Comparison of ENCODE assay signal across 11 cellular contexts in the genomic region with DNA sequence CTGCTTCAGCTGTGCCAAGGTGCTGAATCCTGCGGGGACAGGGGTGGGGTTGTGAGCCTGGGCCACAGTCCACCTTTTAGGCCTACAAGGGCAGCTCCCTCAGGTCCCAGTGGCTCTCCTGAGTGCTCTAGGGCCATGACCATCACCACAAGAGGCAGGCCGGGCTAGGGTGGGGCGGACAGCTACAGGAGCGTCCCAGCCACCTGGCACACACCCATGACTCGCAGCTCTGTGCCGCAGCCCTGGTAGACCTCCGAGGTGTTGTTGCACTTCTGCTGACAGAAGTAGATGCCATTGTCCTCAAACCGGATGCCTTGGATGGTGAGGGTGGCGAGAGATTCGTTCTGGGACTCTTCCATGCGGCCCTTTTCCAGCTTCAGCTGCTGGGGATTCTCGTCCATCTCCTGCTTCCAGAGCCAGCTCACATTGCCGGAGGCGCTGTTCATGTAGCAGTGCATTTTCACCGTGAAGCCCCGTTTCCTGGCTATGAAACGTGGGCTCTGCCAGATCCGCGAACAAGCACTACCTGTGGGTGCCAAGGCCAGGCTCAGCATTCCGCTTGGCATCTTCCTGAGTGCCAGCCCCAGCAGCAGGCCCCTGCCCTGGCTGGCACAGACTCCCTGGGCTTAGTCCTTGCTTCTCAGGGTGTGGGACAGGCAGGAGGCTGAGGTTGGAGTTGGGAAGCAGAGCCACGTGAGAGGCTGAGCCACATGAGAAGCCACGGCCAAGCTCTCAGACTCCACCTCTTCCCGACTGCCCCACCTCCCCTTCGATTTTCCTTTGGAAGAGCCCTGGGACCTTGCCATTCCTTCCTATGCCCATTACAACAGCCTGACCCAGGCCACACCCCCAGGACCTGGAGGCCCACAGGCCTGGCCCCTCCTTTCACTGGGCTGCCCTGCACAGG. TPM values are rescaled to one million over a fixed set of nuclear protein-coding genes. Genes with fewer than 3 reads are reported as not detected.
A peak's percentile ranks its signal among the peaks of the same experiment; 100 is the strongest.
DNase-seq lines count a peak whose midpoint lies in the region; ATAC-seq and TF ChIP-seq lines count a peak whose summit lies in the region.
"Had no signal": no experiment of that assay in that cellular context is flagged by ENCODE, and none has a peak within 500 bp of the region (broad histone marks: within the 10 kb centered on the region; RNA-seq: fewer than 3 reads in every experiment).

No MANE protein-coding gene starts in this region.

- H3K36me3 ChIP-seq in right atrium auricular region (no peaks in the 10 kb centered on the region), BE2C (no peaks in the 10 kb centered on the region)

- H3K9me3 Mint-ChIP-seq in activated CD4-positive, alpha-beta T cell treated with anti-CD3 and anti-CD28 coated beads, Interleukin-2, amount 10 ng/mL, durations not matched to agents 24 days and 14 days = no peaks in the 10 kb centered on the region
- no peaks in the 10 kb centered on the region for H3K9me3 Mint-ChIP-seq in stimulated activated naive B cell treated with anti-CD40 and anti-IgM and Interleukin-4, amounts not matched to agents 10 μg/mL and 1 μg/mL and 100 μg/mL, for 72 hours

- H3K4me3 Mint-ChIP-seq in activated CD4-positive, alpha-beta T cell treated with anti-CD3 and anti-CD28 coated beads, Interleukin-2, amount 10 ng/mL, durations not matched to agents 24 days and 14 days = peak overlapping the region; percentile 98
- H3K4me3 Mint-ChIP-seq in T-helper 17 cell = peak overlapping the region; percentile 96
- H3K4me3 Mint-ChIP-seq in stimulated activated naive B cell treated with anti-CD40 and anti-IgM and Interleukin-4, amounts not matched to agents 10 μg/mL and 1 μg/mL and 100 μg/mL, for 72 hours = peak overlapping the region; percentile 99

- H3K27ac ChIP-seq in right atrium auricular region = peak overlapping the region; percentile 32 to 71

- intact Hi-C loops in activated CD4-positive, alpha-beta T cell treated with anti-CD3 and anti-CD28 coated beads, Interleukin-2, amount 10 ng/mL, durations not matched to agents 24 days and 14 days (cut with micrococcal nuclease) = loop anchor here (5.0 kb wide), 1 partner anchor 57 kb away; no protein-coding TSS in a partner anchor

- no peak overlapping the region for H3K4me3 ChIP-seq in right atrium auricular region
- H3K4me3 ChIP-seq in BE2C (ENCODE audit: low read depth, low read length) = no peak overlapping the region

- H3K27me3 Mint-ChIP-seq in activated CD4-positive, alpha-beta T cell treated with anti-CD3 and anti-CD28 coated beads, Interleukin-2, amount 10 ng/mL, durations not matched to agents 24 days and 14 days = no peaks in the 10 kb centered on the region
- H3K27me3 Mint-ChIP-seq in T-helper 17 cell = no peaks in the 10 kb centered on the region
- no peaks in the 10 kb centered on the region for H3K27me3 Mint-ChIP-seq in stimulated activated naive B cell treated with anti-CD40 and anti-IgM and Interleukin-4, amounts not matched to agents 10 μg/mL and 1 μg/mL and 100 μg/mL, for 72 hours

- peaks cover 18% of the 10 kb centered on the region for H3K4me1 Mint-ChIP-seq in activated CD4-positive, alpha-beta T cell treated with anti-CD3 and anti-CD28 coated beads, Interleukin-2, amount 10 ng/mL, durations not matched to agents 24 days and 14 days
- peaks cover 18% of the 10 kb centered on the region for H3K4me1 Mint-ChIP-seq in T-helper 17 cell
- H3K4me1 Mint-ChIP-seq in stimulated activated naive B cell treated with anti-CD40 and anti-IgM and Interleukin-4, amounts not matched to agents 10 μg/mL and 1 μg/mL and 100 μg/mL, for 72 hours = peaks cover 61 to 86% of the 10 kb centered on the region in 2 donors

- peaks cover 7% of the 10 kb centered on the region for H3K36me3 Mint-ChIP-seq in activated CD4-positive, alpha-beta T cell treated with anti-CD3 and anti-CD28 coated beads, Interleukin-2, amount 10 ng/mL, durations not matched to agents 24 days and 14 days (ENCODE audit: low read depth)
- no peaks in the 10 kb centered on the region for H3K36me3 Mint-ChIP-seq in T-helper 17 cell (ENCODE audit: low read depth)
- peaks cover 43 to 45% of the 10 kb centered on the region in 2 donors for H3K36me3 Mint-ChIP-seq in stimulated activated naive B cell treated with anti-CD40 and anti-IgM and Interleukin-4, amounts not matched to agents 10 μg/mL and 1 μg/mL and 100 μg/mL, for 72 hours

- DNase-seq in activated CD4-positive, alpha-beta T cell treated with anti-CD3 and anti-CD28 coated beads, Interleukin-2, amount 10 ng/mL, durations not matched to agents 24 days and 14 days = no peak
- no peak for DNase-seq in activated CD4-positive, alpha-beta T cell treated with anti-CD3 and anti-CD28 coated beads for 4 hours
- DNase-seq in T-helper 17 cell (no peak), right atrium auricular region (ENCODE audit: low spot score) (no peak), BE2C (no peak), SHP77 (lab: John Stamatoyannopoulos, UW) (no peak)
- no peak for DNase-seq in stimulated activated naive B cell treated with anti-CD40 and anti-IgM and Interleukin-4, amounts not matched to agents 10 μg/mL and 1 μg/mL and 100 μg/mL, for 72 hours
- no peak for DNase-seq in stimulated activated CD4-positive, alpha-beta T cell treated with anti-CD3 and anti-CD28 coated beads, Interleukin-12 subunit alpha, Interleukin-12 subunit beta, amount 100 ng/mL, for 4 hours
- DNase-seq: activated CD8-positive, alpha-beta memory T cell treated with anti-CD3 and anti-CD28 coated beads for 24 hours had no signal

- H3K9me3 ChIP-seq in T-helper 17 cell (ENCODE audit: control insufficient read depth, low read length, poor library complexity, severe bottlenecking) = no peaks in the 10 kb centered on the region
- no peaks in the 10 kb centered on the region for H3K9me3 ChIP-seq in right atrium auricular region
- H3K9me3 ChIP-seq in BE2C = no peaks in the 10 kb centered on the region

- H3K27me3 ChIP-seq in right atrium auricular region (no peaks in the 10 kb centered on the region), BE2C (no peaks in the 10 kb centered on the region)

- no peak for TF ChIP-seq CTCF in right atrium auricular region (IDR thresholded peaks at IDR 0.05)
- TF ChIP-seq CTCF in BE2C (IDR thresholded peaks at IDR 0.05; ENCODE audit: low read depth, low read length) = no peak

- H3K4me1 ChIP-seq in right atrium auricular region (peaks cover 0 to 20% of the 10 kb centered on the region in 2 donors), BE2C (no peaks in the 10 kb centered on the region)

- ATAC-seq in T-helper 17 cell = no peak
- no peak for ATAC-seq in stimulated activated naive B cell treated with anti-CD40 and anti-IgM and Interleukin-4, amounts not matched to agents 10 μg/mL and 1 μg/mL and 100 μg/mL, for 72 hours (replicated peaks)

- H3K27ac Mint-ChIP-seq in activated CD4-positive, alpha-beta T cell treated with anti-CD3 and anti-CD28 coated beads, Interleukin-2, amount 10 ng/mL, durations not matched to agents 24 days and 14 days = no peak overlapping the region
- H3K27ac Mint-ChIP-seq in T-helper 17 cell = peak overlapping the region; percentile 87
- H3K27ac Mint-ChIP-seq in stimulated activated naive B cell treated with anti-CD40 and anti-IgM and Interleukin-4, amounts not matched to agents 10 μg/mL and 1 μg/mL and 100 μg/mL, for 72 hours = peak overlapping the region; percentile 81

RNA-seq across cellular contexts. Expression of gene CD79B, which starts 2.0 kb away (rescaled TPM):
- 24.4 and 29.2 TPM in 2 replicates for total RNA-seq in activated CD4-positive, alpha-beta T cell treated with anti-CD3 and anti-CD28 coated beads, Interleukin-2, amount 10 ng/mL, durations not matched to agents 24 days and 14 days
- total RNA-seq in T-helper 17 cell = 10 to 100 TPM; 19.5 to 31.1 TPM
- total RNA-seq in right atrium auricular region = 1 to 10 TPM; 2.2 to 7.3 TPM
- polyA plus RNA-seq in BE2C (2012; ENCODE audit: insufficient read depth, insufficient read length, low read depth) = 1.6 TPM
- total RNA-seq: epithelial cell of proximal tubule had no signal

RNA-seq across cellular contexts. Expression of gene GH1, which starts 11.5 kb away (rescaled TPM):
- not detected in 2 replicates for total RNA-seq in activated CD4-positive, alpha-beta T cell treated with anti-CD3 and anti-CD28 coated beads, Interleukin-2, amount 10 ng/mL, durations not matched to agents 24 days and 14 days
- total RNA-seq in T-helper 17 cell (not detected), right atrium auricular region (not detected)
- not detected for polyA plus RNA-seq in BE2C (2012; ENCODE audit: insufficient read depth, insufficient read length, low read depth)
- total RNA-seq: epithelial cell of proximal tubule, pulmonary artery endothelial cell had no signal

RNA-seq across cellular contexts. Expression of gene CSHL1, which starts 19.1 kb away (rescaled TPM):
- total RNA-seq in activated CD4-positive, alpha-beta T cell treated with anti-CD3 and anti-CD28 coated beads, Interleukin-2, amount 10 ng/mL, durations not matched to agents 24 days and 14 days = not detected in 2 replicates
- total RNA-seq in T-helper 17 cell (not detected), right atrium auricular region (not detected)
- polyA plus RNA-seq in BE2C (2012; ENCODE audit: insufficient read depth, insufficient read length, low read depth) = not detected
- total RNA-seq: epithelial cell of proximal tubule, pulmonary artery endothelial cell had no signal

RNA-seq across cellular contexts. Expression of gene CSH1, which starts 33.7 kb away (rescaled TPM):
- total RNA-seq in activated CD4-positive, alpha-beta T cell treated with anti-CD3 and anti-CD28 coated beads, Interleukin-2, amount 10 ng/mL, durations not matched to agents 24 days and 14 days = not detected in 2 replicates
- total RNA-seq in T-helper 17 cell (10 to 100 TPM in 1 of 2 donors, 1 to 10 TPM in 1; 9.9 to 11.3 TPM), right atrium auricular region (not detected)
- not detected for polyA plus RNA-seq in BE2C (2012; ENCODE audit: insufficient read depth, insufficient read length, low read depth)
- total RNA-seq: epithelial cell of proximal tubule, pulmonary artery endothelial cell had no signal

RNA-seq across cellular contexts. Expression of gene SCN4A, which starts 42.6 kb away (rescaled TPM):
- 0.05 and 0.40 TPM in 2 replicates for total RNA-seq in activated CD4-positive, alpha-beta T cell treated with anti-CD3 and anti-CD28 coated beads, Interleukin-2, amount 10 ng/mL, durations not matched to agents 24 days and 14 days
- under 1 TPM; 0.02 to 0.16 TPM for total RNA-seq in T-helper 17 cell
- 1 to 10 TPM in 1 of 2 donors, under 1 TPM in 1; 0.74 to 2.5 TPM for total RNA-seq in right atrium auricular region
- polyA plus RNA-seq in BE2C (2012; ENCODE audit: insufficient read depth, insufficient read length, low read depth) = 0.06 TPM
- total RNA-seq: epithelial cell of proximal tubule had no signal
